Comparison of ENCODE assay signal across 1 cellular context in the genomic region with DNA sequence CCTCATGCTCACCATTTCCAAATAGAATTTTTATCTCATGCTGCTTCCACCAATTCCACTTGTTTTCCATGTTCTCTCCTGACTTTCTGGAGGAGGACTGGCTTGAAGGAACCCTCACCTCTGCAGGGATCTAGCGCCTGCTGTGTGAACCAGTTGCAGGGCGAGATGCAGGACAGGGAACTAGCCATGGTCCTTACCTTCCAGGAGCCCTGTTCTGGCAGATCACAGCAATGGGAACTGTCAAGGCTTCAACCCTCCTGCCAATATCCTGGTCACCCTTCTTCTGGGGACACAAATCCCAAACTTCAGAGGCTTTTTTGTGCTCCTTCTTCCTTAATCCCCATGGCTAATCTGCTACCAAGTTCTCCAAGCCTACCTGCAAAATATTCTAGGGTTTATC.
A peak's percentile ranks its signal among the peaks of the same experiment; 100 is the strongest.
TF ChIP-seq lines count a peak whose summit lies in the region.

No MANE protein-coding gene starts in this region.

TF ChIP-seq in GM23338, 12 proteins besides CTCF, POLR2A, EP300 and RAD21 (continued from another document):
- TF ChIP-seq, protein P1, sequence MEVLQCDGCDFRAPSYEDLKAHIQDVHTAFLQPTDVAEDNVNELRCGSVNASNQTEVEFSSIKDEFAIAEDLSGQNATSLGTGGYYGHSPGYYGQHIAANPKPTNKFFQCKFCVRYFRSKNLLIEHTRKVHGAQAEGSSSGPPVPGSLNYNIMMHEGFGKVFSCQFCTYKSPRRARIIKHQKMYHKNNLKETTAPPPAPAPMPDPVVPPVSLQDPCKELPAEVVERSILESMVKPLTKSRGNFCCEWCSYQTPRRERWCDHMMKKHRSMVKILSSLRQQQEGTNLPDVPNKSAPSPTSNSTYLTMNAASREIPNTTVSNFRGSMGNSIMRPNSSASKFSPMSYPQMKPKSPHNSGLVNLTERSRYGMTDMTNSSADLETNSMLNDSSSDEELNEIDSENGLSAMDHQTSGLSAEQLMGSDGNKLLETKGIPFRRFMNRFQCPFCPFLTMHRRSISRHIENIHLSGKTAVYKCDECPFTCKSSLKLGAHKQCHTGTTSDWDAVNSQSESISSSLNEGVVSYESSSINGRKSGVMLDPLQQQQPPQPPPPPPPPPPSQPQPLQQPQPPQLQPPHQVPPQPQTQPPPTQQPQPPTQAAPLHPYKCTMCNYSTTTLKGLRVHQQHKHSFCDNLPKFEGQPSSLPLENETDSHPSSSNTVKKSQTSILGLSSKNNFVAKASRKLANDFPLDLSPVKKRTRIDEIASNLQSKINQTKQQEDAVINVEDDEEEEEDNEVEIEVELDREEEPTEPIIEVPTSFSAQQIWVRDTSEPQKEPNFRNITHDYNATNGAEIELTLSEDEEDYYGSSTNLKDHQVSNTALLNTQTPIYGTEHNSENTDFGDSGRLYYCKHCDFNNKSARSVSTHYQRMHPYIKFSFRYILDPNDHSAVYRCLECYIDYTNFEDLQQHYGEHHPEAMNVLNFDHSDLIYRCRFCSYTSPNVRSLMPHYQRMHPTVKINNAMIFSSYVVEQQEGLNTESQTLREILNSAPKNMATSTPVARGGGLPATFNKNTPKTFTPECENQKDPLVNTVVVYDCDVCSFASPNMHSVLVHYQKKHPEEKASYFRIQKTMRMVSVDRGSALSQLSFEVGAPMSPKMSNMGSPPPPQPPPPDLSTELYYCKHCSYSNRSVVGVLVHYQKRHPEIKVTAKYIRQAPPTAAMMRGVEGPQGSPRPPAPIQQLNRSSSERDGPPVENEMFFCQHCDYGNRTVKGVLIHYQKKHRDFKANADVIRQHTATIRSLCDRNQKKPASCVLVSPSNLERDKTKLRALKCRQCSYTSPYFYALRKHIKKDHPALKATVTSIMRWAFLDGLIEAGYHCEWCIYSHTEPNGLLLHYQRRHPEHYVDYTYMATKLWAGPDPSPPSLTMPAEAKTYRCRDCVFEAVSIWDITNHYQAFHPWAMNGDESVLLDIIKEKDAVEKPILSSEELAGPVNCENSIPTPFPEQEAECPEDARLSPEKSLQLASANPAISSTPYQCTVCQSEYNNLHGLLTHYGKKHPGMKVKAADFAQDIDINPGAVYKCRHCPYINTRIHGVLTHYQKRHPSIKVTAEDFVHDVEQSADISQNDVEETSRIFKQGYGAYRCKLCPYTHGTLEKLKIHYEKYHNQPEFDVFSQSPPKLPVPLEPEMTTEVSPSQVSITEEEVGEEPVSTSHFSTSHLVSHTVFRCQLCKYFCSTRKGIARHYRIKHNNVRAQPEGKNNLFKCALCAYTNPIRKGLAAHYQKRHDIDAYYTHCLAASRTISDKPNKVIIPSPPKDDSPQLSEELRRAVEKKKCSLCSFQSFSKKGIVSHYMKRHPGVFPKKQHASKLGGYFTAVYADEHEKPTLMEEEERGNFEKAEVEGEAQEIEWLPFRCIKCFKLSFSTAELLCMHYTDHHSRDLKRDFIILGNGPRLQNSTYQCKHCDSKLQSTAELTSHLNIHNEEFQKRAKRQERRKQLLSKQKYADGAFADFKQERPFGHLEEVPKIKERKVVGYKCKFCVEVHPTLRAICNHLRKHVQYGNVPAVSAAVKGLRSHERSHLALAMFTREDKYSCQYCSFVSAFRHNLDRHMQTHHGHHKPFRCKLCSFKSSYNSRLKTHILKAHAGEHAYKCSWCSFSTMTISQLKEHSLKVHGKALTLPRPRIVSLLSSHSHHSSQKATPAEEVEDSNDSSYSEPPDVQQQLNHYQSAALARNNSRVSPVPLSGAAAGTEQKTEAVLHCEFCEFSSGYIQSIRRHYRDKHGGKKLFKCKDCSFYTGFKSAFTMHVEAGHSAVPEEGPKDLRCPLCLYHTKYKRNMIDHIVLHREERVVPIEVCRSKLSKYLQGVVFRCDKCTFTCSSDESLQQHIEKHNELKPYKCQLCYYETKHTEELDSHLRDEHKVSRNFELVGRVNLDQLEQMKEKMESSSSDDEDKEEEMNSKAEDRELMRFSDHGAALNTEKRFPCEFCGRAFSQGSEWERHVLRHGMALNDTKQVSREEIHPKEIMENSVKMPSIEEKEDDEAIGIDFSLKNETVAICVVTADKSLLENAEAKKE (CRISPR knock-in tag; IDR thresholded peaks at IDR 0.05): peak; percentile 40; the same call in 1 of the 2 replicates
- TF ChIP-seq, protein P2, sequence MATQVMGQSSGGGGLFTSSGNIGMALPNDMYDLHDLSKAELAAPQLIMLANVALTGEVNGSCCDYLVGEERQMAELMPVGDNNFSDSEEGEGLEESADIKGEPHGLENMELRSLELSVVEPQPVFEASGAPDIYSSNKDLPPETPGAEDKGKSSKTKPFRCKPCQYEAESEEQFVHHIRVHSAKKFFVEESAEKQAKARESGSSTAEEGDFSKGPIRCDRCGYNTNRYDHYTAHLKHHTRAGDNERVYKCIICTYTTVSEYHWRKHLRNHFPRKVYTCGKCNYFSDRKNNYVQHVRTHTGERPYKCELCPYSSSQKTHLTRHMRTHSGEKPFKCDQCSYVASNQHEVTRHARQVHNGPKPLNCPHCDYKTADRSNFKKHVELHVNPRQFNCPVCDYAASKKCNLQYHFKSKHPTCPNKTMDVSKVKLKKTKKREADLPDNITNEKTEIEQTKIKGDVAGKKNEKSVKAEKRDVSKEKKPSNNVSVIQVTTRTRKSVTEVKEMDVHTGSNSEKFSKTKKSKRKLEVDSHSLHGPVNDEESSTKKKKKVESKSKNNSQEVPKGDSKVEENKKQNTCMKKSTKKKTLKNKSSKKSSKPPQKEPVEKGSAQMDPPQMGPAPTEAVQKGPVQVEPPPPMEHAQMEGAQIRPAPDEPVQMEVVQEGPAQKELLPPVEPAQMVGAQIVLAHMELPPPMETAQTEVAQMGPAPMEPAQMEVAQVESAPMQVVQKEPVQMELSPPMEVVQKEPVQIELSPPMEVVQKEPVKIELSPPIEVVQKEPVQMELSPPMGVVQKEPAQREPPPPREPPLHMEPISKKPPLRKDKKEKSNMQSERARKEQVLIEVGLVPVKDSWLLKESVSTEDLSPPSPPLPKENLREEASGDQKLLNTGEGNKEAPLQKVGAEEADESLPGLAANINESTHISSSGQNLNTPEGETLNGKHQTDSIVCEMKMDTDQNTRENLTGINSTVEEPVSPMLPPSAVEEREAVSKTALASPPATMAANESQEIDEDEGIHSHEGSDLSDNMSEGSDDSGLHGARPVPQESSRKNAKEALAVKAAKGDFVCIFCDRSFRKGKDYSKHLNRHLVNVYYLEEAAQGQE (IDR thresholded peaks at IDR 0.05; ENCODE audit: unreplicated experiment): peak; percentile 74
- TF ChIP-seq POLR2AphosphoS5 (IDR thresholded peaks at IDR 0.05; ENCODE audit: low read depth) (no peak), CREB1 (CRISPR knock-in tag; IDR thresholded peaks at IDR 0.05; ENCODE audit: low read depth) (no peak), STAT1 (IDR thresholded peaks at IDR 0.05; ENCODE audit: unreplicated experiment) (no peak), ZNF331 (CRISPR knock-in tag; IDR thresholded peaks at IDR 0.05; ENCODE audit: low read depth) (no peak), NANOG (IDR thresholded peaks at IDR 0.05; ENCODE audit: borderline replicate concordance) (no peak)
- TF ChIP-seq, protein P3, sequence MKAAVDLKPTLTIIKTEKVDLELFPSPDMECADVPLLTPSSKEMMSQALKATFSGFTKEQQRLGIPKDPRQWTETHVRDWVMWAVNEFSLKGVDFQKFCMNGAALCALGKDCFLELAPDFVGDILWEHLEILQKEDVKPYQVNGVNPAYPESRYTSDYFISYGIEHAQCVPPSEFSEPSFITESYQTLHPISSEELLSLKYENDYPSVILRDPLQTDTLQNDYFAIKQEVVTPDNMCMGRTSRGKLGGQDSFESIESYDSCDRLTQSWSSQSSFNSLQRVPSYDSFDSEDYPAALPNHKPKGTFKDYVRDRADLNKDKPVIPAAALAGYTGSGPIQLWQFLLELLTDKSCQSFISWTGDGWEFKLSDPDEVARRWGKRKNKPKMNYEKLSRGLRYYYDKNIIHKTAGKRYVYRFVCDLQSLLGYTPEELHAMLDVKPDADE (IDR thresholded peaks at IDR 0.05): no peak
